8 cellular contexts compared by ENCODE assay signal in genomic region chr13:79480954-79481684, GRCh38. TPM values are rescaled to one million over a fixed set of nuclear protein-coding genes. Genes with fewer than 3 reads are reported as not detected.
A peak's percentile ranks its signal among the peaks of the same experiment; 100 is the strongest.
DNase-seq lines count a peak whose midpoint lies in the region; ATAC-seq and TF ChIP-seq lines count a peak whose summit lies in the region.

NDFIP2 (plus strand) TSS chr13:79481155; CDS start chr13:79481204, 49 bp downstream.

- CTCF ChIA-PET in Panc1 (lab: Charles Lee): interaction anchor here (0.6 to 0.8 kb wide), 5 partner anchors 17 to 74 kb away, joined by 3 to 10 read pairs (median 3); no protein-coding TSS in a partner anchor

- peak within 1 kb of the TSS; percentile 55 for H3K4me3 ChIP-seq in Jurkat, Clone E6-1 (ENCODE audit: low read length)
- peak within 1 kb of the TSS; percentile 90 to 92 for H3K4me3 ChIP-seq in Panc1 (ENCODE audit: low read depth in 2 of 2, low read length in 2 of 2)
- peak within 1 kb of the TSS; percentile 73 to 92 (median 78) for H3K4me3 ChIP-seq in esophagus muscularis mucosa
- H3K4me3 ChIP-seq in muscle layer of duodenum (ENCODE audit: low read depth in 1 of 2, low read length in 2 of 2): peak within 1 kb of the TSS; percentile 71 to 95

- ATAC-seq in GM21576 (IDR thresholded peaks at IDR 0.05; ENCODE audit: unreplicated experiment): peak; percentile 87
- ATAC-seq in Panc1: peak; percentile 98

- H3K4me1 ChIP-seq in Panc1 (ENCODE audit: control insufficient read depth, insufficient read depth, low read length): peaks cover 11% of the 10 kb centered on the region
- peaks cover 14 to 31% (median 22%) of the 10 kb centered on the region in 4 donors for H3K4me1 ChIP-seq in esophagus muscularis mucosa
- peaks cover 0 to 4% of the 10 kb centered on the region in 2 donors for H3K4me1 ChIP-seq in muscle layer of duodenum (ENCODE audit: control insufficient read depth in 1 of 2, insufficient read depth in 2 of 2, low read length in 2 of 2)

- under 1% methylated on average over 61 of the region's 74 CpGs for WGBS in esophagus muscularis mucosa

- TF ChIP-seq CTCF in Panc1 (IDR thresholded peaks at IDR 0.05): no peak
- TF ChIP-seq CTCF in esophagus muscularis mucosa (IDR thresholded peaks at IDR 0.05): no peak

- H3K27ac ChIP-seq in Panc1 (ENCODE audit: low read length) (peak within 1 kb of the TSS; percentile 82), esophagus muscularis mucosa (replicated peaks in 1 of 4) (peak within 1 kb of the TSS; percentile 77 to 79 (median 78)), muscle layer of duodenum (ENCODE audit: low read length) (peak within 1 kb of the TSS; percentile 71)

- no peaks in the 10 kb centered on the region for H3K9me3 ChIP-seq in Panc1 (ENCODE audit: control insufficient read depth, insufficient read depth, low read depth, low read length)
- H3K9me3 ChIP-seq in esophagus muscularis mucosa: no peaks in the 10 kb centered on the region
- no peaks in the 10 kb centered on the region for H3K9me3 ChIP-seq in muscle layer of duodenum (ENCODE audit: control insufficient read depth in 1 of 2, low read length in 2 of 2)

- peak; percentile 8 for TF ChIP-seq POLR2A in esophagus muscularis mucosa (IDR thresholded peaks at IDR 0.05; ENCODE audit: low read depth)

- in situ Hi-C loops in Panc1 (cut with HindIII; ENCODE audit: low pct_unique_long_range_greater_than_20kb, low sequenced_read_pairs): no loop called here

- intact Hi-C loops in Panc1 (cut with micrococcal nuclease; ENCODE audit: unreplicated experiment): no loop called here
- intact Hi-C loops in esophagus muscularis mucosa (cut with DNase I): loop anchor here (10.0 kb wide), 1 partner anchor 54 kb away; no protein-coding TSS in a partner anchor

- H3K27me3 ChIP-seq in Panc1 (ENCODE audit: control insufficient read depth, insufficient read depth, low read length): no peaks in the 10 kb centered on the region; the same call in 1 of the 2 replicates
- no peaks in the 10 kb centered on the region for H3K27me3 ChIP-seq in esophagus muscularis mucosa
- H3K27me3 ChIP-seq in muscle layer of duodenum (ENCODE audit: low read depth, low read length): no peaks in the 10 kb centered on the region

- TF ChIP-seq EP300 in esophagus muscularis mucosa (IDR thresholded peaks at IDR 0.05): no peak

- POLR2A ChIA-PET in Panc1 (lab: Charles Lee): interaction anchor here (0.6 to 0.7 kb wide), 3 partner anchors 18 to 147 kb away, joined by 3 to 8 read pairs (median 4); no protein-coding TSS in a partner anchor

- DNase-seq in DMS153 (lab: John Stamatoyannopoulos, UW): peak; percentile 87
- DNase-seq in Jurkat, Clone E6-1 (ENCODE audit: low read depth, low spot score): peak; percentile 72
- no peak for DNase-seq in Panc1 (ENCODE audit: low read depth, low spot score)
- peak; percentile 95 for DNase-seq in activated T-cell treated with anti-CD3 and anti-CD28 coated beads, Interleukin-2, amount 50 U/mL, for 48 hours
- DNase-seq in esophagus muscularis mucosa (ENCODE audit: extremely low spot score): no peak
- peak; percentile 93 to 96 for DNase-seq in stimulated activated CD8-positive, alpha-beta memory T cell treated with anti-CD3 and anti-CD28 coated beads, Interleukin-7, amount 100 ng/mL, for 4 hours (ENCODE audit: low read depth in 2 of 2)

- H3K36me3 ChIP-seq in Panc1 (ENCODE audit: control insufficient read depth, insufficient read depth, low read length) (no peaks in the 10 kb centered on the region; the same call in 1 of the 2 replicates), esophagus muscularis mucosa (no peaks in the 10 kb centered on the region), muscle layer of duodenum (ENCODE audit: control insufficient read depth in 1 of 2, insufficient read depth in 2 of 2, low read length in 2 of 2) (no peaks in the 10 kb centered on the region)

- no TSS peak for BruUV-seq in Panc1 (replicated peaks; lab: Mats Ljungman, UMichigan)

RNA-seq across cellular contexts. Expression of gene NDFIP2, which starts in this region (rescaled TPM):
- 23.2 TPM for polyA plus RNA-seq in Jurkat, Clone E6-1 (2012; ENCODE audit: insufficient read depth, insufficient read length)
- 29.6 TPM for total RNA-seq in Panc1 (2021; ENCODE audit: unreplicated experiment)
- polyA plus RNA-seq in Panc1 (2012; ENCODE audit: insufficient read length): 17.1 TPM
- total RNA-seq in esophagus muscularis mucosa: 10 to 100 TPM in 2 of 4 donors, 1 to 10 TPM in 2; 9.0 to 12.8 (median 10.2) TPM

Comparison
In these comparisons a context has a peak if more than half of its experiments do, and no peak if none do; other contexts are left out.
1. DNase-seq: peak in DMS153 (single experiment), Jurkat, Clone E6-1 (single experiment), activated T-cell treated with anti-CD3 and anti-CD28 coated beads, Interleukin-2, amount 50 U/mL, for 48 hours (2 of 2) and stimulated activated CD8-positive, alpha-beta memory T cell treated with anti-CD3 and anti-CD28 coated beads, Interleukin-7, amount 100 ng/mL, for 4 hours (2 of 2); none in Panc1 (single experiment) and esophagus muscularis mucosa (single experiment).
2. Peak in every context shown above with its lines, with median percentiles within 50 percentile points of each other: H3K4me3 ChIP-seq and H3K27ac ChIP-seq.